Comparison of ENCODE assay signal across 28 cellular contexts in genomic region chr12:27631813-27632491, GRCh38.
"Had no signal": no experiment of that assay in that cellular context is flagged by ENCODE, and none has a peak within 500 bp of the region (broad histone marks: within the 10 kb centered on the region; RNA-seq: fewer than 3 reads in every experiment).

No MANE protein-coding gene starts in this region.

- ATAC-seq: activated CD4-positive, alpha-beta T cell treated with anti-CD3 and anti-CD28 coated beads for 36 hours; activated naive CD4-positive, alpha-beta T cell treated with anti-CD3 and anti-CD28 coated beads, Interleukin-2, amount 50 U/mL, for 72 hours; activated T-helper 17 cell treated with anti-CD3 and anti-CD28 coated beads, Interleukin-2, amount 50 U/mL, for 72 hours; foreskin keratinocyte; sciatic nerve; stimulated activated memory B cell treated with anti-CD40 and anti-IgM and Interleukin-4, amounts not matched to agents 10 μg/mL and 1 μg/mL and 100 μg/mL, for 72 hours had no signal

- DNase-seq: activated B cell treated with CpG ODN at 0.5 μM for 24 hours; activated CD4-positive, alpha-beta T cell treated with anti-CD3 and anti-CD28 coated beads for 36 hours; activated CD4-positive, alpha-beta T cell treated with anti-CD3 and anti-CD28 coated beads, Interleukin-2, amount 50 U/mL, for 4 hours; activated CD8-positive, alpha-beta memory T cell treated with anti-CD3 and anti-CD28 coated beads for 24 hours; activated CD8-positive, alpha-beta memory T cell treated with anti-CD3 and anti-CD28 coated beads, Interleukin-2, amount 50 U/mL, for 4 hours; activated T-cell treated with anti-CD3 and anti-CD28 coated beads, Interleukin-2, amount 50 U/mL, for 24 hours; effector CD4-positive, alpha-beta T cell; foreskin keratinocyte; immature natural killer cell; kidney glomerular epithelial cell; stimulated activated CD4-positive, alpha-beta T cell treated with anti-CD3 and anti-CD28 coated beads, Interleukin-15, amount 100 ng/mL, for 24 hours; stomach; T1000; transverse colon had no signal

- H3K4me3 Mint-ChIP-seq: activated B cell treated with CpG ODN at 0.5 μM for 24 hours; activated CD4-positive, alpha-beta T cell treated with anti-CD3 and anti-CD28 coated beads for 36 hours; activated T-cell treated with anti-CD3 and anti-CD28 coated beads, Interleukin-2, amount 50 U/mL, for 24 hours; activated T-helper 17 cell treated with anti-CD3 and anti-CD28 coated beads, Interleukin-2, amount 50 U/mL, for 72 hours; immature natural killer cell; memory B cell; nephron; stimulated activated memory B cell treated with anti-CD40 and anti-IgM and Interleukin-4, amounts not matched to agents 10 μg/mL and 1 μg/mL and 100 μg/mL, for 72 hours; T-helper 1 cell treated with Interleukin-12 subunit alpha and Interleukin-12 subunit beta and Interleukin-4 antibody, amounts not matched to agents 30 μg/mL and 1 μg/mL, for 36 hours had no signal

- H3K27me3 ChIP-seq: foreskin keratinocyte, hepatocyte, neutrophil, stomach, suprapubic skin, transverse colon had no signal

- H3K9me3 Mint-ChIP-seq: activated B cell treated with CpG ODN at 0.5 μM for 24 hours; activated naive CD4-positive, alpha-beta T cell treated with anti-CD3 and anti-CD28 coated beads, Interleukin-2, amount 50 U/mL, for 72 hours; activated T-cell treated with anti-CD3 and anti-CD28 coated beads, Interleukin-2, amount 50 U/mL, for 24 hours; activated T-helper 17 cell treated with anti-CD3 and anti-CD28 coated beads, Interleukin-2, amount 50 U/mL, for 72 hours; immature natural killer cell; memory B cell; nephron; stimulated activated memory B cell treated with anti-CD40 and anti-IgM and Interleukin-4, amounts not matched to agents 10 μg/mL and 1 μg/mL and 100 μg/mL, for 72 hours; T-helper 1 cell treated with Interleukin-12 subunit alpha and Interleukin-12 subunit beta and Interleukin-4 antibody, amounts not matched to agents 30 μg/mL and 1 μg/mL, for 36 hours had no signal

- H3K4me1 Mint-ChIP-seq: activated B cell treated with CpG ODN at 0.5 μM for 24 hours; memory B cell; stimulated activated memory B cell treated with anti-CD40 and anti-IgM and Interleukin-4, amounts not matched to agents 10 μg/mL and 1 μg/mL and 100 μg/mL, for 72 hours had no signal

- H3K27ac Mint-ChIP-seq: activated B cell treated with CpG ODN at 0.5 μM for 24 hours; activated CD4-positive, alpha-beta T cell treated with anti-CD3 and anti-CD28 coated beads for 36 hours; activated naive CD4-positive, alpha-beta T cell treated with anti-CD3 and anti-CD28 coated beads, Interleukin-2, amount 50 U/mL, for 72 hours; activated T-cell treated with anti-CD3 and anti-CD28 coated beads, Interleukin-2, amount 50 U/mL, for 24 hours; activated T-helper 17 cell treated with anti-CD3 and anti-CD28 coated beads, Interleukin-2, amount 50 U/mL, for 72 hours; immature natural killer cell; memory B cell; nephron; stimulated activated memory B cell treated with anti-CD40 and anti-IgM and Interleukin-4, amounts not matched to agents 10 μg/mL and 1 μg/mL and 100 μg/mL, for 72 hours; T-helper 1 cell treated with Interleukin-12 subunit alpha and Interleukin-12 subunit beta and Interleukin-4 antibody, amounts not matched to agents 30 μg/mL and 1 μg/mL, for 36 hours had no signal

- H3K27ac ChIP-seq: foreskin keratinocyte, hepatocyte, neutrophil, parathyroid adenoma, stomach, suprapubic skin, transverse colon had no signal

- H3K36me3 ChIP-seq: neutrophil, stomach, suprapubic skin, transverse colon had no signal

- H3K4me3 ChIP-seq: hepatocyte, smooth muscle cell, stomach, suprapubic skin, transverse colon had no signal

- H3K27me3 Mint-ChIP-seq: activated B cell treated with CpG ODN at 0.5 μM for 24 hours; activated CD4-positive, alpha-beta T cell treated with anti-CD3 and anti-CD28 coated beads for 36 hours; activated T-cell treated with anti-CD3 and anti-CD28 coated beads, Interleukin-2, amount 50 U/mL, for 24 hours had no signal

- H3K36me3 Mint-ChIP-seq: activated naive CD4-positive, alpha-beta T cell treated with anti-CD3 and anti-CD28 coated beads, Interleukin-2, amount 50 U/mL, for 72 hours; memory B cell; stimulated activated memory B cell treated with anti-CD40 and anti-IgM and Interleukin-4, amounts not matched to agents 10 μg/mL and 1 μg/mL and 100 μg/mL, for 72 hours had no signal

- H3K9me3 ChIP-seq: neutrophil, stomach, suprapubic skin, transverse colon had no signal

- FAIRE-seq: bronchial epithelial cell, urothelium cell line had no signal
